In genomic region chr5:171601266-171601881, GRCh38 we compare ENCODE assay signal across 12 cellular contexts.
DNase-seq lines count a peak whose midpoint lies in the region; TF ChIP-seq lines count a peak whose summit lies in the region.
"Had no signal": no experiment of that assay in that cellular context is flagged by ENCODE, and none has a peak within 500 bp of the region (broad histone marks: within the 10 kb centered on the region; RNA-seq: fewer than 3 reads in every experiment).

No MANE protein-coding gene starts in this region.

- H3K27ac ChIP-seq in coronary artery (no peak overlapping the region), thyroid gland (no peak overlapping the region), esophagus squamous epithelium (no peak overlapping the region)
- H3K27ac ChIP-seq: parathyroid adenoma, PC-9 had no signal

- WGBS in thyroid gland, 2 donors, result 47 to 50% methylated on average over 9 of the region's 9 CpGs
- WGBS in esophagus squamous epithelium, 2 donors, result 28 to 37% methylated on average over 8 to 9 of the region's 9 CpGs

- TF ChIP-seq POLR2A in NB4 (IDR thresholded peaks at IDR 0.05; ENCODE audit: extremely low read depth, insufficient read length) (no peak), thyroid gland (IDR thresholded peaks at IDR 0.05) (no peak), esophagus squamous epithelium (IDR thresholded peaks at IDR 0.05) (no peak)

- H3K36me3 ChIP-seq in thyroid gland, result no peaks in the 10 kb centered on the region
- no peaks in the 10 kb centered on the region for H3K36me3 ChIP-seq in esophagus squamous epithelium

- H3K27me3 ChIP-seq in thyroid gland (no peaks in the 10 kb centered on the region), esophagus squamous epithelium (peaks cover 0 to 7% (median 0%) of the 10 kb centered on the region in 4 donors)

- H3K9me3 ChIP-seq in thyroid gland, result no peaks in the 10 kb centered on the region
- no peaks in the 10 kb centered on the region for H3K9me3 ChIP-seq in esophagus squamous epithelium

- intact Hi-C loops in thyroid gland (cut with DNase I) (no loop called here), esophagus squamous epithelium (cut with DNase I) (no loop called here)

- DNase-seq in stimulated activated CD4-positive, alpha-beta T cell treated with anti-CD3 and anti-CD28 coated beads, Interleukin-15, amount 100 ng/mL, for 24 hours, result peak; percentile 56
- no peak for DNase-seq in stimulated activated CD4-positive, alpha-beta T cell treated with anti-CD3 and anti-CD28 coated beads, Interleukin-2, amount 100 ng/mL, for 48 hours
- DNase-seq in NB4 (ENCODE audit: low read depth), result peak; percentile 83
- peak; percentile 49 for DNase-seq in coronary artery (ENCODE audit: low spot score)
- DNase-seq in thyroid gland, result peak; percentile 31 to 44
- DNase-seq in amniotic stem cell (lab: John Stamatoyannopoulos, UW), result no peak
- no peak for DNase-seq in esophagus squamous epithelium (lab: John Stamatoyannopoulos, UW)
- no peak for DNase-seq in SHP77 (lab: John Stamatoyannopoulos, UW)
- DNase-seq: mammary epithelial cell, NCI-H187 treated with DMSO at 0.1 percent for 48 hours, PC-9 had no signal

- H3K4me1 ChIP-seq in thyroid gland, result peaks cover 6 to 8% of the 10 kb centered on the region in 2 donors
- peaks cover 3 to 10% (median 4%) of the 10 kb centered on the region in 3 donors for H3K4me1 ChIP-seq in esophagus squamous epithelium
- H3K4me1 ChIP-seq: parathyroid adenoma had no signal

- H3K4me3 ChIP-seq in NB4 (ENCODE audit: low read depth, low read length) (no peak overlapping the region), coronary artery (no peak overlapping the region), thyroid gland (replicated peaks in 1 of 3) (no peak overlapping the region), esophagus squamous epithelium (no peak overlapping the region)
- H3K4me3 ChIP-seq: PC-9 had no signal

- no peak for TF ChIP-seq CTCF in NB4 (IDR thresholded peaks at IDR 0.05; ENCODE audit: low read depth, low read length)
- no peak for TF ChIP-seq CTCF in coronary artery (IDR thresholded peaks at IDR 0.05)
- TF ChIP-seq CTCF in thyroid gland (IDR thresholded peaks at IDR 0.05), result no peak
- no peak for TF ChIP-seq CTCF in esophagus squamous epithelium (IDR thresholded peaks at IDR 0.05)

Comparison
In these comparisons a context has a peak if more than half of its experiments do, and no peak if none do; other contexts are left out.
1. DNase-seq: peak in stimulated activated CD4-positive, alpha-beta T cell treated with anti-CD3 and anti-CD28 coated beads, Interleukin-15, amount 100 ng/mL, for 24 hours (single experiment), NB4 (single experiment), coronary artery (single experiment) and thyroid gland (2 of 2); none in stimulated activated CD4-positive, alpha-beta T cell treated with anti-CD3 and anti-CD28 coated beads, Interleukin-2, amount 100 ng/mL, for 48 hours (0 of 2), amniotic stem cell (single experiment), esophagus squamous epithelium (single experiment) and SHP77 (0 of 2).